10 cellular contexts compared by ENCODE assay signal in genomic region chr4:89254347-89254746, GRCh38. TPM values are rescaled to one million over a fixed set of nuclear protein-coding genes. Genes with fewer than 3 reads are reported as not detected.
A peak's percentile ranks its signal among the peaks of the same experiment; 100 is the strongest.
DNase-seq lines count a peak whose midpoint lies in the region; ATAC-seq and TF ChIP-seq lines count a peak whose summit lies in the region.
"Not testable (repeated sequence)": the region's sequence is repeated elsewhere in the genome, so short reads cannot be mapped to it uniquely, and the experiment has no call there.
"Had no signal": no experiment of that assay in that cellular context is flagged by ENCODE, and none has a peak within 500 bp of the region (broad histone marks: within the 10 kb centered on the region; RNA-seq: fewer than 3 reads in every experiment).

No MANE protein-coding gene starts in this region.

- not testable (repeated sequence) for H3K4me3 Mint-ChIP-seq in CD4-positive, alpha-beta memory T cell; activated T-cell treated with anti-CD3 and anti-CD28 coated beads, Interleukin-2, amount 50 U/mL, for 24 hours; immature natural killer cell; natural killer cell treated with Interleukin-12 subunit alpha and Interleukin-12 subunit beta and Interleukin-15 and Interleukin-18, amount 100 ng/mL, for 72 hours

- not testable (repeated sequence) for H2AFZ ChIP-seq in KMS-11 (ENCODE audit: low read depth)

- peaks cover 78% of the 10 kb centered on the region for H3K4me1 ChIP-seq in CD4-positive, alpha-beta memory T cell (ENCODE audit: insufficient read depth, low read length)
- H3K4me1 ChIP-seq in KMS-11 (ENCODE audit: low read depth, poor library complexity, severe bottlenecking), result peaks cover 68% of the 10 kb centered on the region
- not testable (repeated sequence) for H3K4me1 ChIP-seq in colonic mucosa

- not testable (repeated sequence) for H3K9me3 Mint-ChIP-seq in CD4-positive, alpha-beta memory T cell; activated T-cell treated with anti-CD3 and anti-CD28 coated beads, Interleukin-2, amount 50 U/mL, for 24 hours; immature natural killer cell; natural killer cell treated with Interleukin-12 subunit alpha and Interleukin-12 subunit beta and Interleukin-15 and Interleukin-18, amount 100 ng/mL, for 72 hours
- H3K9me3 Mint-ChIP-seq in activated naive CD4-positive, alpha-beta T cell treated with anti-CD3 and anti-CD28 coated beads, Interleukin-2, amount 50 U/mL, for 72 hours, result peaks cover 0 to 10% of the 10 kb centered on the region in 2 donors

- not testable (repeated sequence) for H3K27me3 Mint-ChIP-seq in CD4-positive, alpha-beta memory T cell; activated T-cell treated with anti-CD3 and anti-CD28 coated beads, Interleukin-2, amount 50 U/mL, for 24 hours; immature natural killer cell (ENCODE audit: low read depth in 3 of 3); natural killer cell treated with Interleukin-12 subunit alpha and Interleukin-12 subunit beta and Interleukin-15 and Interleukin-18, amount 100 ng/mL, for 72 hours

- peaks cover 20 to 27% of the 10 kb centered on the region in 2 donors for H3K36me3 Mint-ChIP-seq in CD4-positive, alpha-beta memory T cell
- peaks cover 11% of the 10 kb centered on the region for H3K36me3 Mint-ChIP-seq in activated T-cell treated with anti-CD3 and anti-CD28 coated beads, Interleukin-2, amount 50 U/mL, for 24 hours (ENCODE audit: low read depth)
- peaks cover 11 to 35% of the 10 kb centered on the region in 2 donors for H3K36me3 Mint-ChIP-seq in activated naive CD4-positive, alpha-beta T cell treated with anti-CD3 and anti-CD28 coated beads, Interleukin-2, amount 50 U/mL, for 72 hours
- peaks cover 0 to 11% (median 3%) of the 10 kb centered on the region in 3 donors for H3K36me3 Mint-ChIP-seq in immature natural killer cell
- H3K36me3 Mint-ChIP-seq in natural killer cell treated with Interleukin-12 subunit alpha and Interleukin-12 subunit beta and Interleukin-15 and Interleukin-18, amount 100 ng/mL, for 72 hours, result not testable (repeated sequence)

- H4K20me1 ChIP-seq in KMS-11 (ENCODE audit: insufficient read depth), result not testable (repeated sequence)

- not testable (repeated sequence) for DNase-seq in CD4-positive, alpha-beta memory T cell; activated T-cell treated with anti-CD3 and anti-CD28 coated beads, Interleukin-2, amount 50 U/mL, for 24 hours; activated naive CD4-positive, alpha-beta T cell treated with anti-CD3 and anti-CD28 coated beads, Interleukin-2, amount 50 U/mL, for 72 hours (ENCODE audit: low spot score in 2 of 2); colonic mucosa; immature natural killer cell; natural killer cell treated with Interleukin-12 subunit alpha and Interleukin-12 subunit beta and Interleukin-15 and Interleukin-18, amount 100 ng/mL, for 72 hours (ENCODE audit: low spot score)

- not testable (repeated sequence) for H3K27me3 ChIP-seq in CD4-positive, alpha-beta memory T cell (ENCODE audit: insufficient read depth, low read length); KMS-11 (ENCODE audit: insufficient read depth, low read depth); colonic mucosa

- H3K27ac Mint-ChIP-seq in CD4-positive, alpha-beta memory T cell, result peak overlapping the region; percentile 30 to 93 (median 77)
- H3K27ac Mint-ChIP-seq in activated T-cell treated with anti-CD3 and anti-CD28 coated beads, Interleukin-2, amount 50 U/mL, for 24 hours, result peak overlapping the region; percentile 48
- peak overlapping the region; percentile 9 to 52 for H3K27ac Mint-ChIP-seq in activated naive CD4-positive, alpha-beta T cell treated with anti-CD3 and anti-CD28 coated beads, Interleukin-2, amount 50 U/mL, for 72 hours
- H3K27ac Mint-ChIP-seq in immature natural killer cell, result peak overlapping the region; percentile 55 to 80 (median 74)
- peak overlapping the region; percentile 53 to 84 for H3K27ac Mint-ChIP-seq in natural killer cell treated with Interleukin-12 subunit alpha and Interleukin-12 subunit beta and Interleukin-15 and Interleukin-18, amount 100 ng/mL, for 72 hours

- H3K9me3 ChIP-seq in CD4-positive, alpha-beta memory T cell (ENCODE audit: control insufficient read depth in 1 of 2, low read length in 2 of 2); colonic mucosa: not testable (repeated sequence)

- POLR2A ChIA-PET in CD4-positive, alpha-beta memory T cell (lab: Charles Lee; ENCODE audit: partially characterized antibody), result interaction anchor here (1.5 to 12.9 kb wide), 5 partner anchors 33 to 180 kb away, joined by 3 to 176 read pairs (median 31); partner anchors contain the start of gene GPRIN3

- peaks cover 71 to 99% (median 84%) of the 10 kb centered on the region in 4 donors for H3K4me1 Mint-ChIP-seq in CD4-positive, alpha-beta memory T cell
- H3K4me1 Mint-ChIP-seq in activated T-cell treated with anti-CD3 and anti-CD28 coated beads, Interleukin-2, amount 50 U/mL, for 24 hours (ENCODE audit: low read depth), result peaks cover 70% of the 10 kb centered on the region
- peaks cover 66 to 85% of the 10 kb centered on the region in 2 donors for H3K4me1 Mint-ChIP-seq in immature natural killer cell
- peaks cover 47 to 48% of the 10 kb centered on the region in 2 donors for H3K4me1 Mint-ChIP-seq in natural killer cell treated with Interleukin-12 subunit alpha and Interleukin-12 subunit beta and Interleukin-15 and Interleukin-18, amount 100 ng/mL, for 72 hours (ENCODE audit: low read depth in 2 of 2)

- H3K79me2 ChIP-seq in KMS-11 (ENCODE audit: insufficient read depth, low read depth), result peaks cover 65% of the 10 kb centered on the region

- not testable (repeated sequence) for TF ChIP-seq CTCF in KMS-11 (conservative IDR thresholded peaks at IDR 0.05; ENCODE audit: low read depth, low read length); colonic mucosa (IDR thresholded peaks at IDR 0.05)

- H3K9ac ChIP-seq in KMS-11; colonic mucosa (ENCODE audit: low read depth in 2 of 2, low read length in 2 of 2): not testable (repeated sequence)

- peak overlapping the region; percentile 47; the same call in 1 of the 2 replicates for H3K4me2 ChIP-seq in KMS-11

- not testable (repeated sequence) for H3K36me3 ChIP-seq in CD4-positive, alpha-beta memory T cell (ENCODE audit: insufficient read depth, low read length); KMS-11 (ENCODE audit: insufficient read depth); colonic mucosa

- intact Hi-C loops in CD4-positive, alpha-beta memory T cell (cut with micrococcal nuclease), result loop anchor here (1.0 to 2.0 kb wide), 4 partner anchors 18 to 49 kb away; no protein-coding TSS in a partner anchor
- intact Hi-C loops in colonic mucosa (cut with DNase I), result not testable (repeated sequence)

- not testable (repeated sequence) for ATAC-seq in activated naive CD4-positive, alpha-beta T cell treated with anti-CD3 and anti-CD28 coated beads, Interleukin-2, amount 50 U/mL, for 72 hours; natural killer cell treated with Interleukin-12 subunit alpha and Interleukin-12 subunit beta and Interleukin-15 and Interleukin-18, amount 100 ng/mL, for 72 hours

- CTCF ChIA-PET in CD4-positive, alpha-beta memory T cell (lab: Charles Lee; ENCODE audit: partially characterized antibody), result interaction anchor here (0.7 to 20.8 kb wide), 25 partner anchors 7 to 184 kb away, joined by 3 to 285 read pairs (median 7); partner anchors contain the start of gene GPRIN3

- peak overlapping the region; percentile 45 for H3K27ac ChIP-seq in CD4-positive, alpha-beta memory T cell (ENCODE audit: low read depth, low read length)
- not testable (repeated sequence) for H3K27ac ChIP-seq in KMS-11
- H3K27ac ChIP-seq in colonic mucosa, result peak overlapping the region; percentile 73

- not testable (repeated sequence) for H3K4me3 ChIP-seq in CD4-positive, alpha-beta memory T cell (ENCODE audit: low read length in 2 of 2); KMS-11 (IDR thresholded peaks at IDR 0.05; ENCODE audit: insufficient read depth, low read depth, low read length); colonic mucosa

RNA-seq across cellular contexts. Expression of gene GPRIN3, which starts 53.3 kb away (rescaled TPM):
- 10 to 100 TPM; 32.5 TPM for total RNA-seq in CD4-positive, alpha-beta memory T cell
- 10 to 100 TPM in 1 of 2 donors, 1 to 10 TPM in 1; 6.9 to 18.9 TPM for polyA plus RNA-seq in CD4-positive, alpha-beta memory T cell
- total RNA-seq in activated naive CD4-positive, alpha-beta T cell treated with anti-CD3 and anti-CD28 coated beads, Interleukin-2, amount 50 U/mL, for 72 hours, result 10 to 100 TPM; 12.4 to 26.1 TPM
- total RNA-seq in colonic mucosa, result 10 to 100 TPM; 22.5 to 26.8 TPM
- polyA plus RNA-seq in immature natural killer cell, result 10 to 100 TPM in 1 of 3 donors, 1 to 10 TPM in 2; 5.5 to 15.9 (median 7.3) TPM
- 10 to 100 TPM; 11.6 to 24.0 TPM for total RNA-seq in natural killer cell treated with Interleukin-12 subunit alpha and Interleukin-12 subunit beta and Interleukin-15 and Interleukin-18, amount 100 ng/mL, for 72 hours
- total RNA-seq: Daoy, GM23248 had no signal
- polyA plus RNA-seq: BJ had no signal
